Comparison of ENCODE assay signal across 1 cellular context in genomic region chr9:96418074-96418919, GRCh38.
TF ChIP-seq lines count a peak whose summit lies in the region.

Gene ZNF367 (minus strand): TSS chr9:96418370. CDS start chr9:96418032, 338 bp downstream.

TF ChIP-seq in K562, 482 proteins besides CTCF, POLR2A, EP300 and RAD21 (continued from another document and continues in another):
- no peak for TF ChIP-seq BDP1 (IDR thresholded peaks at IDR 0.05; ENCODE audit: insufficient read depth, insufficient read length)
- no peak for TF ChIP-seq TCF7 (IDR thresholded peaks at IDR 0.05; ENCODE audit: borderline replicate concordance)
- peak; percentile 82; the same call in 1 of the 2 replicates for TF ChIP-seq EP400 (IDR thresholded peaks at IDR 0.05)
- no peak for TF ChIP-seq SREBF2 (CRISPR knock-in tag; IDR thresholded peaks at IDR 0.05)
- TF ChIP-seq CREB3L1 (IDR thresholded peaks at IDR 0.05; ENCODE audit: borderline replicate concordance, low read depth) = no peak
- TF ChIP-seq BRF2 (IDR thresholded peaks at IDR 0.05; ENCODE audit: borderline replicate concordance, insufficient read depth, insufficient read length) = no peak
- TF ChIP-seq ZSCAN29 (IDR thresholded peaks at IDR 0.05) = 0 out of 2 replicates have a peak, but pooled peaks have one; percentile 24
- TF ChIP-seq MAFG (tag; conservative IDR thresholded peaks at IDR 0.05) = no peak
- TF ChIP-seq MCM5 (IDR thresholded peaks at IDR 0.05; ENCODE audit: low read depth) = no peak
- TF ChIP-seq MYC (IDR thresholded peaks at IDR 0.05; ENCODE audit: low read depth, low read length) = peak; percentile 88
- TF ChIP-seq MYC (CRISPR knock-in tag; IDR thresholded peaks at IDR 0.05; ENCODE audit: borderline replicate concordance, low read depth) = no peak
- TF ChIP-seq SNRNP70 (optimal IDR thresholded peaks at IDR 0.05; ENCODE audit: low read depth, low read length) = no peak
- TF ChIP-seq CLOCK (CRISPR knock-in tag; IDR thresholded peaks at IDR 0.05; ENCODE audit: borderline replicate concordance) = no peak
- 0 out of 2 replicates have a peak, but pooled peaks have one; percentile 39 for TF ChIP-seq POLR2H (tag; IDR thresholded peaks at IDR 0.05; ENCODE audit: low read depth)
- TF ChIP-seq SAFB2 (IDR thresholded peaks at IDR 0.05; ENCODE audit: borderline replicate concordance, low read depth, low read length, severe bottlenecking) = no peak
- 0 out of 2 replicates have a peak, but pooled peaks have one; percentile 38 for TF ChIP-seq ZNF212 (CRISPR knock-in tag; IDR thresholded peaks at IDR 0.05)
- TF ChIP-seq NFYB (IDR thresholded peaks at IDR 0.05; ENCODE audit: extremely low read depth, insufficient read length) = peak; percentile 90
- TF ChIP-seq CCNT2 (IDR thresholded peaks at IDR 0.05; ENCODE audit: borderline replicate concordance, extremely low read depth, insufficient read length, low read depth, low read length) = peak; percentile 73
- no peak for TF ChIP-seq ZBTB9 (CRISPR knock-in tag; IDR thresholded peaks at IDR 0.05)
- no peak for TF ChIP-seq SMARCB1 (IDR thresholded peaks at IDR 0.05; ENCODE audit: insufficient read length, low read depth)
- peak; percentile 76; the same call in 1 of the 2 replicates for TF ChIP-seq NFRKB (IDR thresholded peaks at IDR 0.05; ENCODE audit: low read depth)
- peak; percentile 18 to 51; a peak in 2 of 4 replicates for TF ChIP-seq SIN3A (IDR thresholded peaks at IDR 0.05; ENCODE audit: borderline replicate concordance in 2 of 2, control insufficient read depth in 1 of 2, low read depth in 2 of 2, low read length in 2 of 2)
- no peak for TF ChIP-seq CREBBP (IDR thresholded peaks at IDR 0.05; ENCODE audit: low read depth, low read length)
- TF ChIP-seq HNRNPH1 (optimal IDR thresholded peaks at IDR 0.05; ENCODE audit: low read depth, low read length) = no peak
- TF ChIP-seq ZBTB7A (IDR thresholded peaks at IDR 0.05; ENCODE audit: borderline replicate concordance, control insufficient read depth, low read depth, low read length) = no peak; the same call in 1 of the 2 replicates
- no peak for TF ChIP-seq MCM3 (IDR thresholded peaks at IDR 0.05)
- no peak for TF ChIP-seq GTF2A2 (tag; IDR thresholded peaks at IDR 0.05)
- no peak for TF ChIP-seq HINFP (tag; conservative IDR thresholded peaks at IDR 0.05; ENCODE audit: low read depth)
- TF ChIP-seq EZH2 (IDR thresholded peaks at IDR 0.05; ENCODE audit: borderline replicate concordance, low read depth, low read length) = no peak
- no peak for TF ChIP-seq KLF13 (tag; IDR thresholded peaks at IDR 0.05; ENCODE audit: borderline replicate concordance, low read depth)
- TF ChIP-seq ZNF316 (IDR thresholded peaks at IDR 0.05) = peak; percentile 27; the same call in 1 of the 2 replicates
- TF ChIP-seq CHD2 (IDR thresholded peaks at IDR 0.05; ENCODE audit: low read depth, low read length) = peak; percentile 76
- no peak for TF ChIP-seq ESRRA (IDR thresholded peaks at IDR 0.05; ENCODE audit: borderline replicate concordance, low read depth)
- TF ChIP-seq ADNP (tag; IDR thresholded peaks at IDR 0.05) = no peak
- TF ChIP-seq CCAR2 (IDR thresholded peaks at IDR 0.05; ENCODE audit: low read depth, low read length) = no peak
- no peak for TF ChIP-seq LARP7 (IDR thresholded peaks at IDR 0.05)
- TF ChIP-seq ZNF75A (CRISPR knock-in tag; IDR thresholded peaks at IDR 0.05) = no peak
- no peak for TF ChIP-seq ZNF407 (IDR thresholded peaks at IDR 0.05; ENCODE audit: low read depth)
- TF ChIP-seq JUN (IDR thresholded peaks at IDR 0.05; ENCODE audit: borderline replicate concordance, low read depth, low read length) = no peak
- peak; percentile 77 for TF ChIP-seq JUN (CRISPR knock-in tag; IDR thresholded peaks at IDR 0.05; ENCODE audit: borderline replicate concordance)
- TF ChIP-seq NKRF (IDR thresholded peaks at IDR 0.05; ENCODE audit: borderline replicate concordance) = peak; percentile 87
- no peak for TF ChIP-seq GTF2F1 (IDR thresholded peaks at IDR 0.05; ENCODE audit: low read depth, low read length)
- TF ChIP-seq ATF7 (IDR thresholded peaks at IDR 0.05) = peak; percentile 57
- TF ChIP-seq E2F4 (CRISPR knock-in tag; IDR thresholded peaks at IDR 0.05; ENCODE audit: low read depth) = peak; percentile 94
